Comparison of ENCODE assay signal across 8 cellular contexts in the genomic region with DNA sequence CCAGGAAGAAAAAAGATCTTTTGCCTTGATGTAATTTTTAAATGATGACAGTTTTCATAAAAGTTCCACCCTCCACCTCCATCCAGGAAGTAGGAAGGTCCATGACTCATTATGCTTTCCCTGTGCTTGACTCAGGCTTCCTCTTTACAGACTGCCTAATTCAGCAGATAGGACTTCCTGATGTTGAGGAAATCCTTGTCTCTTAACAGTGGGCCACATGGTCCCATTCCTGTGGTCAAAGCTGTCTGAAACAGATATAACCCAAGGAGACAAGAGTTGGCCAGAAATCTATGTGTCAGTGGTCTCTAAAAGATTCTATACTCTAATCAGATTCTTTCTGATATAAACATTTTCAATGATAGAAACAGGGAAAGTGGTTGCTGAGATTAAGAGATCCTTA.
DNase-seq lines count a peak whose midpoint lies in the region; ATAC-seq and TF ChIP-seq lines count a peak whose summit lies in the region.

No MANE protein-coding gene starts in this region.

- H3K4me2 ChIP-seq in mammary epithelial cell (ENCODE audit: insufficient read depth, low read depth, low read length), result peak overlapping the region; percentile 43

- no peaks in the 10 kb centered on the region for H3K36me3 ChIP-seq in mammary epithelial cell (ENCODE audit: insufficient read depth, low read length)
- H3K36me3 ChIP-seq in lung (ENCODE audit: control insufficient read depth in 2 of 2, insufficient read depth in 2 of 2, low read length in 2 of 2), result no peaks in the 10 kb centered on the region

- intact Hi-C loops in mammary epithelial cell (cut with micrococcal nuclease), result no loop called here

- BruUV-seq in mammary epithelial cell (replicated peaks; lab: Mats Ljungman, UMichigan), result TSS peak; percentile 8

- TF ChIP-seq POLR2A in NB4 (IDR thresholded peaks at IDR 0.05; ENCODE audit: extremely low read depth, insufficient read length), result no peak

- TF ChIP-seq CTCF in NB4 (IDR thresholded peaks at IDR 0.05; ENCODE audit: low read depth, low read length) (no peak), mammary epithelial cell (conservative IDR thresholded peaks at IDR 0.05 in 1 of 2, IDR thresholded peaks at IDR 0.05 in 1 of 2; ENCODE audit: extremely low read depth in 1 of 2, insufficient read depth in 1 of 2, low read depth in 1 of 2, low read length in 2 of 2) (no peak), lung (IDR thresholded peaks at IDR 0.05; ENCODE audit: control extremely low read depth, extremely low read depth) (no peak)

- H3K4me3 ChIP-seq in NB4 (ENCODE audit: low read depth, low read length), result no peak overlapping the region
- H3K4me3 ChIP-seq in mammary epithelial cell (replicated peaks in 1 of 3; ENCODE audit: insufficient read depth in 1 of 3, low read depth in 2 of 3, low read length in 3 of 3), result no peak overlapping the region
- H3K4me3 ChIP-seq in lung, result no peak overlapping the region

- no peaks in the 10 kb centered on the region for H3K27me3 ChIP-seq in mammary epithelial cell (ENCODE audit: insufficient read depth, low read length)
- H3K27me3 ChIP-seq in lung (ENCODE audit: control insufficient read depth, insufficient read depth), result no peaks in the 10 kb centered on the region

- peak overlapping the region; percentile 47 for H3K27ac ChIP-seq in mammary epithelial cell (ENCODE audit: insufficient read depth, low read depth, low read length)
- H3K27ac ChIP-seq in lung (ENCODE audit: low read depth in 1 of 2, low read length in 1 of 2), result peak overlapping the region in 1 of 2 donors; percentile 21

- H3K79me2 ChIP-seq in mammary epithelial cell (ENCODE audit: insufficient read depth, low read length), result peaks cover 17% of the 10 kb centered on the region

- in situ Hi-C loops in mammary epithelial cell (cut with MboI; ENCODE audit: low sequenced_read_pairs in 2 of 2), result no loop called here

- H4K20me1 ChIP-seq in mammary epithelial cell (ENCODE audit: insufficient read depth, low read length), result no peaks in the 10 kb centered on the region

- H3K4me1 ChIP-seq in mammary epithelial cell (ENCODE audit: insufficient read depth, low read length) (peaks cover 17% of the 10 kb centered on the region), lung (ENCODE audit: control insufficient read depth in 2 of 2, insufficient read depth in 2 of 2, low read length in 2 of 2) (peaks cover 0 to 3% of the 10 kb centered on the region in 2 donors)

- peak; percentile 89 for DNase-seq in DMS53 (lab: John Stamatoyannopoulos, UW)
- peak; percentile 85 for DNase-seq in NB4 (ENCODE audit: low read depth)
- DNase-seq in mammary epithelial cell, result peak; percentile 84
- DNase-seq in lung (ENCODE audit: low spot score), result no peak
- no peak for DNase-seq in HEK293T (ENCODE audit: extremely low spot score)
- no peak for DNase-seq in NCI-H2171 treated with DMSO at 0.1 percent for 48 hours (lab: John Stamatoyannopoulos, UW)
- DNase-seq in GOT3 (lab: John Stamatoyannopoulos, UW), result no peak

- dilution Hi-C loops in mammary epithelial cell (cut with HindIII; ENCODE audit: low sequenced_read_pairs), result no loop called here

- H2AFZ ChIP-seq in mammary epithelial cell (ENCODE audit: low read depth, low read length), result peak overlapping the region; percentile 36

- ATAC-seq in lung (ENCODE audit: insufficient read depth, low FRiP score), result peak; percentile 97
- ATAC-seq in GM21825 (IDR thresholded peaks at IDR 0.05; ENCODE audit: unreplicated experiment), result no peak

- POLR2A ChIA-PET in HEK293T (lab: Yijun Ruan, JAX), result no interaction called here

- no peaks in the 10 kb centered on the region for H3K9me3 ChIP-seq in mammary epithelial cell (replicated peaks; ENCODE audit: insufficient read depth, low read length)
- H3K9me3 ChIP-seq in lung (ENCODE audit: control insufficient read depth in 2 of 2, insufficient read depth in 1 of 2, low read length in 1 of 2), result peaks cover 0 to 5% of the 10 kb centered on the region in 2 donors

- CTCF ChIA-PET in mammary epithelial cell (lab: Charles Lee; ENCODE audit: low non-redundant PET), result no interaction called here
- CTCF ChIA-PET in HEK293T (lab: Yijun Ruan, JAX), result no interaction called here

- H3K9ac ChIP-seq in mammary epithelial cell (ENCODE audit: insufficient read depth, low read length), result no peak overlapping the region

TF ChIP-seq in HEK293T, 16 proteins besides CTCF, POLR2A, EP300 and RAD21:
- no peak for TF ChIP-seq FOXM1 (IDR thresholded peaks at IDR 0.05; ENCODE audit: borderline replicate concordance)
- TF ChIP-seq, protein P1, sequence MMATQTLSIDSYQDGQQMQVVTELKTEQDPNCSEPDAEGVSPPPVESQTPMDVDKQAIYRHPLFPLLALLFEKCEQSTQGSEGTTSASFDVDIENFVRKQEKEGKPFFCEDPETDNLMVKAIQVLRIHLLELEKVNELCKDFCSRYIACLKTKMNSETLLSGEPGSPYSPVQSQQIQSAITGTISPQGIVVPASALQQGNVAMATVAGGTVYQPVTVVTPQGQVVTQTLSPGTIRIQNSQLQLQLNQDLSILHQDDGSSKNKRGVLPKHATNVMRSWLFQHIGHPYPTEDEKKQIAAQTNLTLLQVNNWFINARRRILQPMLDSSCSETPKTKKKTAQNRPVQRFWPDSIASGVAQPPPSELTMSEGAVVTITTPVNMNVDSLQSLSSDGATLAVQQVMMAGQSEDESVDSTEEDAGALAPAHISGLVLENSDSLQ (IDR thresholded peaks at IDR 0.05), result no peak
- TF ChIP-seq HDGF (IDR thresholded peaks at IDR 0.05; ENCODE audit: borderline replicate concordance), result no peak
- TF ChIP-seq ELF4 (IDR thresholded peaks at IDR 0.05), result no peak
- TF ChIP-seq TARDBP (IDR thresholded peaks at IDR 0.05), result no peak
- TF ChIP-seq LEF1 (IDR thresholded peaks at IDR 0.05; ENCODE audit: borderline replicate concordance), result no peak
- no peak for TF ChIP-seq SP1 (IDR thresholded peaks at IDR 0.05)
- no peak for TF ChIP-seq SUZ12 (IDR thresholded peaks at IDR 0.05)

Comparison
In these comparisons a context has a peak if more than half of its experiments do, and no peak if none do; other contexts are left out.
1. DNase-seq: peak in DMS53 (single experiment), NB4 (single experiment) and mammary epithelial cell (single experiment); none in lung (single experiment), HEK293T (single experiment), NCI-H2171 treated with DMSO at 0.1 percent for 48 hours (single experiment) and GOT3 (single experiment).